Comparison of ENCODE assay signal across 8 cellular contexts in genomic region chr3:123028233-123028828, GRCh38. TPM values are rescaled to one million over a fixed set of nuclear protein-coding genes. Genes with fewer than 3 reads are reported as not detected.
A peak's percentile ranks its signal among the peaks of the same experiment; 100 is the strongest.
DNase-seq lines count a peak whose midpoint lies in the region; ATAC-seq, FAIRE-seq and TF ChIP-seq lines count a peak whose summit lies in the region.

No MANE protein-coding gene starts in this region.

- ATAC-seq in effector memory CD8-positive, alpha-beta T cell (replicated peaks): peak; percentile 32
- ATAC-seq in lower lobe of right lung: peak; percentile 39 to 63
- ATAC-seq in HG03521 (IDR thresholded peaks at IDR 0.05; ENCODE audit: unreplicated experiment): no peak

- DNase-seq in NCI-H187 treated with DMSO at 0.1 percent for 48 hours (lab: John Stamatoyannopoulos, UW) (peak; percentile 19), lower lobe of right lung (no peak)
- peak in 2 of 3 experiments; percentile 3 to 4 for DNase-seq in effector memory CD8-positive, alpha-beta T cell

- H3K9me3 ChIP-seq in lower lobe of right lung: no peaks in the 10 kb centered on the region
- no peaks in the 10 kb centered on the region for H3K9me3 ChIP-seq in stomach smooth muscle (ENCODE audit: control insufficient read depth in 2 of 2, low read length in 2 of 2)

- H3K36me3 ChIP-seq in ACC112 (ENCODE audit: insufficient read depth, low read length): no peaks in the 10 kb centered on the region
- no peaks in the 10 kb centered on the region for H3K36me3 ChIP-seq in lower lobe of right lung
- H3K36me3 ChIP-seq in stomach smooth muscle (ENCODE audit: control insufficient read depth in 2 of 2, insufficient read depth in 2 of 2, low read length in 2 of 2): no peaks in the 10 kb centered on the region

- H3K4me3 ChIP-seq in ACC112 (ENCODE audit: low read depth, low read length) (peak overlapping the region; percentile 73), GM12875 (ENCODE audit: low read depth, low read length) (peak overlapping the region; percentile 52), lower lobe of right lung (peak overlapping the region; percentile 65), stomach smooth muscle (ENCODE audit: low read length in 2 of 2) (peak overlapping the region; percentile 70 to 74)

- intact Hi-C loops in lower lobe of right lung (cut with DNase I): no loop called here

- H3K27ac ChIP-seq in ACC112 (ENCODE audit: low read depth, low read length): no peak overlapping the region
- H3K27ac ChIP-seq in lower lobe of right lung: no peak overlapping the region
- no peak overlapping the region for H3K27ac ChIP-seq in stomach smooth muscle (ENCODE audit: low read length)

- peak overlapping the region; percentile 24 to 68 for H3K9ac ChIP-seq in stomach smooth muscle (ENCODE audit: low read length in 2 of 2)

- H3K4me3 Mint-ChIP-seq in effector memory CD8-positive, alpha-beta T cell: peak overlapping the region; percentile 66 to 75

- peaks cover 10 to 12% of the 10 kb centered on the region in 2 donors for H3K4me1 Mint-ChIP-seq in effector memory CD8-positive, alpha-beta T cell (ENCODE audit: low read depth in 2 of 2)

- no peak overlapping the region for H3K27ac Mint-ChIP-seq in effector memory CD8-positive, alpha-beta T cell

- peaks cover 38% of the 10 kb centered on the region in 2 donors for H3K27me3 Mint-ChIP-seq in effector memory CD8-positive, alpha-beta T cell

- H2AFZ ChIP-seq in ACC112 (ENCODE audit: low read length, unreplicated experiment): peak overlapping the region; percentile 73

- peak; percentile 32; the same call in 1 of the 2 replicates for TF ChIP-seq CTCF in GM12875 (IDR thresholded peaks at IDR 0.05; ENCODE audit: borderline replicate concordance, insufficient read depth, low read depth, low read length)
- peak; percentile 44 for TF ChIP-seq CTCF in lower lobe of right lung (IDR thresholded peaks at IDR 0.05)

- H3K4me1 ChIP-seq in ACC112 (ENCODE audit: control insufficient read depth, insufficient read depth, low read length, unreplicated experiment): peaks cover 8% of the 10 kb centered on the region
- H3K4me1 ChIP-seq in lower lobe of right lung: peaks cover 26% of the 10 kb centered on the region
- peaks cover 23% of the 10 kb centered on the region for H3K4me1 ChIP-seq in stomach smooth muscle (ENCODE audit: control insufficient read depth, insufficient read depth, low read length)

- peak; percentile 83 for FAIRE-seq in TTC549 (lab: Jason Lieb, UNC)

- H3K36me3 Mint-ChIP-seq in effector memory CD8-positive, alpha-beta T cell (ENCODE audit: insufficient read depth): no peaks in the 10 kb centered on the region

- H3K79me2 ChIP-seq in ACC112 (ENCODE audit: control insufficient read depth, insufficient read depth, low read length, unreplicated experiment): no peaks in the 10 kb centered on the region

- H3K9me3 Mint-ChIP-seq in effector memory CD8-positive, alpha-beta T cell: no peaks in the 10 kb centered on the region

- peaks cover 86% of the 10 kb centered on the region for H3K27me3 ChIP-seq in ACC112 (ENCODE audit: insufficient read depth, low read length)
- peaks cover 31% of the 10 kb centered on the region for H3K27me3 ChIP-seq in lower lobe of right lung (ENCODE audit: low read depth)
- peaks cover 52 to 73% of the 10 kb centered on the region in 2 donors for H3K27me3 ChIP-seq in stomach smooth muscle (ENCODE audit: control insufficient read depth in 1 of 2, insufficient read depth in 2 of 2, low read length in 2 of 2)

RNA-seq across cellular contexts. Expression of gene SEMA5B, which starts 0.8 kb away (rescaled TPM):
- total RNA-seq in lower lobe of right lung: 0.71 TPM

RNA-seq across cellular contexts. Expression of gene PDIA5, which starts 38.5 kb away (rescaled TPM):
- total RNA-seq in lower lobe of right lung: 29.3 TPM
